In genomic region chr16:672371-672770, GRCh38 we compare ENCODE assay signal across 18 cellular contexts. TPM values are rescaled to one million over a fixed set of nuclear protein-coding genes. Genes with fewer than 3 reads are reported as not detected.
DNase-seq lines count a peak whose midpoint lies in the region; ATAC-seq, FAIRE-seq and TF ChIP-seq lines count a peak whose summit lies in the region.
"Had no signal": no experiment of that assay in that cellular context is flagged by ENCODE, and none has a peak within 500 bp of the region (broad histone marks: within the 10 kb centered on the region; RNA-seq: fewer than 3 reads in every experiment).

No MANE protein-coding gene starts in this region.

- no peak for FAIRE-seq in HepG2 (lab: Jason Lieb, UNC)
- FAIRE-seq: D721Med, GM12891, GM18507 had no signal

- no peaks in the 10 kb centered on the region for H3K36me3 Mint-ChIP-seq in neural crest cell (ENCODE audit: low read depth)
- H3K36me3 Mint-ChIP-seq in CD8-positive, alpha-beta memory T cell = peaks cover 0 to 36% (median 0%) of the 10 kb centered on the region in 3 donors

- BruUV-seq in HepG2 (replicated peaks; lab: Mats Ljungman, UMichigan) = no TSS peak

- no peak for DNase-seq in HepG2 (ENCODE audit: low spot score)
- DNase-seq in right lobe of liver = no peak
- DNase-seq in RWPE1 (ENCODE audit: low spot score) = no peak
- DNase-seq in neural crest cell (ENCODE audit: low read depth, low spot score) = no peak
- no peak for DNase-seq in CD8-positive, alpha-beta memory T cell
- DNase-seq in hepatic stellate cell (ENCODE audit: low spot score) = no peak
- DNase-seq: C1 segment of cervical spinal cord; CD4-positive, alpha-beta memory T cell; DMS 273 treated with DMSO at 0.1 percent for 48 hours; DMS79; EL; GDM1; H9 had no signal

- CTCF ChIA-PET in HepG2 (lab: Yijun Ruan, JAX; ENCODE audit: low intra/inter-chr PET ratio, low total read pairs) (no interaction called here), RWPE1 (lab: Yijun Ruan, JAX) (no interaction called here)
- CTCF ChIA-PET in CD8-positive, alpha-beta memory T cell (lab: Charles Lee) = no interaction called here

- H3K27me3 Mint-ChIP-seq in neural crest cell (ENCODE audit: low read depth) = peaks cover 12% of the 10 kb centered on the region
- peaks cover 0 to 6% of the 10 kb centered on the region in 2 donors for H3K27me3 Mint-ChIP-seq in CD8-positive, alpha-beta memory T cell
- H3K27me3 Mint-ChIP-seq: CD4-positive, alpha-beta memory T cell had no signal

- no peak overlapping the region for H3K9ac ChIP-seq in HepG2 (ENCODE audit: insufficient read depth, low read depth, low read length)

- peaks cover 8% of the 10 kb centered on the region for H3K4me1 Mint-ChIP-seq in neural crest cell
- H3K4me1 Mint-ChIP-seq in CD8-positive, alpha-beta memory T cell = peaks cover 5 to 25% (median 7%) of the 10 kb centered on the region in 3 donors

- no peaks in the 10 kb centered on the region for H4K20me1 ChIP-seq in HepG2 (ENCODE audit: insufficient read depth, low read length)

- TF ChIP-seq EP300 in HepG2 (IDR thresholded peaks at IDR 0.05; ENCODE audit: low read depth in 2 of 2, low read length in 2 of 2) = no peak
- no peak for TF ChIP-seq EP300 in HepG2 (CRISPR knock-in tag; IDR thresholded peaks at IDR 0.05; ENCODE audit: borderline replicate concordance)

- H3K79me2 ChIP-seq in HepG2 (ENCODE audit: insufficient read depth, low read length) = peaks cover 17% of the 10 kb centered on the region

- H2AFZ ChIP-seq in HepG2 (ENCODE audit: low read length) = no peak overlapping the region
- H2AFZ ChIP-seq: GM23338 had no signal

- in situ Hi-C loops in HepG2 (cut with HindIII; ENCODE audit: extremely low pct_ligation_motif_present, low pct_unique_long_range_greater_than_20kb) = no loop called here

- TF ChIP-seq CTCF in HepG2 (CRISPR knock-in tag; IDR thresholded peaks at IDR 0.05) = no peak
- TF ChIP-seq CTCF in right lobe of liver (IDR thresholded peaks at IDR 0.05) = no peak
- no peak for TF ChIP-seq CTCF in RWPE1 (conservative IDR thresholded peaks at IDR 0.05; ENCODE audit: low read depth)
- TF ChIP-seq CTCF in neural crest cell (conservative IDR thresholded peaks at IDR 0.05) = no peak

- intact Hi-C loops in HepG2 (cut with micrococcal nuclease; ENCODE audit: unreplicated experiment) (no loop called here), right lobe of liver (cut with DNase I) (no loop called here)

- peaks cover 36% of the 10 kb centered on the region for H3K4me1 ChIP-seq in HepG2 (ENCODE audit: insufficient read depth, low read length)
- H3K4me1 ChIP-seq in right lobe of liver = peaks cover 0 to 14% (median 2%) of the 10 kb centered on the region in 4 donors
- H3K4me1 ChIP-seq in CD8-positive, alpha-beta memory T cell (ENCODE audit: insufficient read depth, low read length) = peaks cover 10% of the 10 kb centered on the region

- ATAC-seq in HepG2 (no peak), right lobe of liver (no peak)
- ATAC-seq: GM23338, HCT116 had no signal

- no peak for TF ChIP-seq RAD21 in HepG2 (CRISPR knock-in tag; IDR thresholded peaks at IDR 0.05)

- no peaks in the 10 kb centered on the region for H3K9me3 Mint-ChIP-seq in neural crest cell
- H3K9me3 Mint-ChIP-seq in CD8-positive, alpha-beta memory T cell = no peaks in the 10 kb centered on the region
- H3K9me3 Mint-ChIP-seq: CD4-positive, alpha-beta memory T cell; GM23338; H9 had no signal

- 92% methylated on average over 5 of the region's 19 CpGs for WGBS in HepG2 (ENCODE audit: low lambda C conversion rate)
- WGBS in right lobe of liver (ENCODE audit: insufficient coverage, low coverage, low lambda C conversion rate, missing lambda C conversion rate) = no CpG with 5 or more reads among the region's 19 CpGs

- H3K27me3 ChIP-seq in HepG2 (ENCODE audit: control insufficient read depth in 1 of 2, insufficient read depth in 2 of 2, low read length in 2 of 2) (no peaks in the 10 kb centered on the region), right lobe of liver (no peaks in the 10 kb centered on the region)
- no peaks in the 10 kb centered on the region for H3K27me3 ChIP-seq in CD8-positive, alpha-beta memory T cell (ENCODE audit: insufficient read depth, low read length, poor library complexity, severe bottlenecking)

- H3K4me3 ChIP-seq in HepG2 (replicated peaks in 1 of 3; ENCODE audit: insufficient read depth in 1 of 3, low read depth in 2 of 3, low read length in 3 of 3) (no peak overlapping the region), right lobe of liver (no peak overlapping the region)
- H3K4me3 ChIP-seq in CD8-positive, alpha-beta memory T cell (ENCODE audit: low read length) = no peak overlapping the region
- H3K4me3 ChIP-seq: GM23338 had no signal

- H3K4me3 Mint-ChIP-seq in neural crest cell = peak overlapping the region; percentile 61
- H3K4me3 Mint-ChIP-seq in CD8-positive, alpha-beta memory T cell = no peak overlapping the region
- H3K4me3 Mint-ChIP-seq: CD4-positive, alpha-beta memory T cell; GM23338 had no signal

- no peak overlapping the region for H3K4me2 ChIP-seq in HepG2 (ENCODE audit: low read depth, low read length)
- H3K4me2 ChIP-seq: GM23338 had no signal

- H3K9me3 ChIP-seq in HepG2 (ENCODE audit: low read length) = no peaks in the 10 kb centered on the region
- H3K9me3 ChIP-seq in right lobe of liver = no peaks in the 10 kb centered on the region
- no peaks in the 10 kb centered on the region for H3K9me3 ChIP-seq in CD8-positive, alpha-beta memory T cell (ENCODE audit: low read length)

- H3K27ac ChIP-seq in HepG2 (ENCODE audit: extremely low read length, insufficient read depth, low read length) (no peak overlapping the region), right lobe of liver (no peak overlapping the region), RWPE1 (peak overlapping the region; percentile 94)
- H3K27ac ChIP-seq in CD8-positive, alpha-beta memory T cell (ENCODE audit: low read depth, low read length) = no peak overlapping the region

- H3K27ac Mint-ChIP-seq in neural crest cell (ENCODE audit: unreplicated experiment) = no peak overlapping the region
- no peak overlapping the region for H3K27ac Mint-ChIP-seq in CD8-positive, alpha-beta memory T cell
- H3K27ac Mint-ChIP-seq: GM23338 had no signal

- H3K36me3 ChIP-seq in HepG2 (replicated peaks in 1 of 2; ENCODE audit: control insufficient read depth in 1 of 2, insufficient read depth in 2 of 2, low read length in 2 of 2) (peaks cover 22 to 42% of the 10 kb centered on the region in 2 experiments; a peak in 4 of 5 replicates), right lobe of liver (peaks cover 0 to 43% (median 15%) of the 10 kb centered on the region in 4 donors)
- H3K36me3 ChIP-seq in CD8-positive, alpha-beta memory T cell (ENCODE audit: insufficient read depth, low read length) = peaks cover 4% of the 10 kb centered on the region

- TF ChIP-seq POLR2A in HepG2 (IDR thresholded peaks at IDR 0.05; ENCODE audit: insufficient read depth in 1 of 2, low read depth in 2 of 2, low read length in 2 of 2) = no peak
- no peak for TF ChIP-seq POLR2A in right lobe of liver (IDR thresholded peaks at IDR 0.05)

- POLR2A ChIA-PET in HepG2 (lab: Yijun Ruan, JAX) (interaction anchor here (0.6 kb wide), 1 partner anchor 36 kb away, joined by 3 read pairs; the partner anchor contains the start of gene METTL26), RWPE1 (lab: Yijun Ruan, JAX; ENCODE audit: low non-redundant PET) (interaction anchor here (0.6 kb wide), 1 partner anchor 12 kb away, joined by 5 read pairs; the partner anchor contains the start of gene JMJD8)
- POLR2A ChIA-PET in CD8-positive, alpha-beta memory T cell (lab: Charles Lee) = interaction anchor here (0.6 kb wide), 1 partner anchor 425 kb away, joined by 3 read pairs; no protein-coding TSS in a partner anchor

RNA-seq across cellular contexts. Expression of gene RHBDL1, which starts 3.1 kb away (rescaled TPM):
- total RNA-seq in HepG2 (2016; rRNA removed; fragmentation: Illumina TruSeq; extraction: Trizol) = 0.87 and 1.8 TPM in 2 replicates
- total RNA-seq in HepG2 (2016; cell fraction: cytosol; rRNA removed; fragmentation: Illumina TruSeq; extraction: Trizol; ENCODE audit: low read depth) = 0.79 and 0.81 TPM in 2 replicates
- total RNA-seq in HepG2 (2016; cell fraction: insoluble cytoplasmic fraction; rRNA removed; fragmentation: Illumina TruSeq; extraction: Trizol) = 0.74 and 2.3 TPM in 2 replicates
- 0.45 and 1.1 TPM in 2 replicates for total RNA-seq in HepG2 (2016; cell fraction: membrane; rRNA removed; fragmentation: Illumina TruSeq; extraction: Trizol)
- total RNA-seq in HepG2 (2016; cell fraction: nucleus; rRNA removed; fragmentation: Illumina TruSeq; extraction: Trizol) = 2.0 and 3.2 TPM in 2 replicates
- polyA plus RNA-seq in HepG2 (2011; rRNA removed) = 3.8 and 5.3 TPM in 2 replicates
- polyA plus RNA-seq in HepG2 (2011; cell fraction: cytosol; rRNA removed) = 1.8 and 3.5 TPM in 2 replicates
- 77.4 and 90.6 TPM in 2 replicates for polyA plus RNA-seq in HepG2 (2011; cell fraction: nucleus; rRNA removed)
- polyA plus RNA-seq in HepG2 (2012) = 1.8 and 3.6 TPM in 2 replicates
- 0.59 and 0.78 TPM in 2 replicates for polyA plus RNA-seq in HepG2 (2016; cell fraction: cytosol; fragmentation: Illumina TruSeq; extraction: Trizol; ENCODE audit: low read depth)
- 0.68 and 0.70 TPM in 2 replicates for polyA plus RNA-seq in HepG2 (2016; cell fraction: insoluble cytoplasmic fraction; fragmentation: Illumina TruSeq; extraction: Trizol; ENCODE audit: low read depth)
- 0.38 and 0.56 TPM in 2 replicates for polyA plus RNA-seq in HepG2 (2016; cell fraction: membrane; fragmentation: Illumina TruSeq; extraction: Trizol; ENCODE audit: low read depth)
- polyA plus RNA-seq in HepG2 (2016; cell fraction: nucleus; fragmentation: Illumina TruSeq; extraction: Trizol; ENCODE audit: insufficient read depth, low read depth) = 6.7 and 9.7 TPM in 2 replicates
- 1.4 and 3.1 TPM in 2 replicates for polyA minus RNA-seq in HepG2 (2011; rRNA and poly(A)+ RNA removed; ENCODE audit: low replicate concordance)
- polyA minus RNA-seq in HepG2 (2011; cell fraction: cytosol; rRNA and poly(A)+ RNA removed) = 0.70 and 0.99 TPM in 2 replicates
- 3.9 and 4.6 TPM in 2 replicates for polyA minus RNA-seq in HepG2 (2011; cell fraction: nucleus; rRNA and poly(A)+ RNA removed)
- total RNA-seq in right lobe of liver = 1 to 10 TPM in 1 of 6 experiments, under 1 TPM in 5; 0.37 to 1.1 (median 0.60) TPM
- 3.0 and 3.1 TPM in 2 replicates for total RNA-seq in neural crest cell
- under 1 TPM; 0.33 to 0.44 TPM for total RNA-seq in CD8-positive, alpha-beta memory T cell
- 0.29 TPM for polyA plus RNA-seq in CD8-positive, alpha-beta memory T cell

RNA-seq across cellular contexts. Expression of gene RHOT2, which starts 4.4 kb away (rescaled TPM):
- total RNA-seq in HepG2 (2016; rRNA removed; fragmentation: Illumina TruSeq; extraction: Trizol) = 34.1 and 63.6 TPM in 2 replicates
- 17.1 and 18.2 TPM in 2 replicates for total RNA-seq in HepG2 (2016; cell fraction: cytosol; rRNA removed; fragmentation: Illumina TruSeq; extraction: Trizol; ENCODE audit: low read depth)
- total RNA-seq in HepG2 (2016; cell fraction: insoluble cytoplasmic fraction; rRNA removed; fragmentation: Illumina TruSeq; extraction: Trizol) = 29.4 and 68.9 TPM in 2 replicates
- 23.2 and 28.4 TPM in 2 replicates for total RNA-seq in HepG2 (2016; cell fraction: membrane; rRNA removed; fragmentation: Illumina TruSeq; extraction: Trizol)
- 78.3 and 79.1 TPM in 2 replicates for total RNA-seq in HepG2 (2016; cell fraction: nucleus; rRNA removed; fragmentation: Illumina TruSeq; extraction: Trizol)
- polyA plus RNA-seq in HepG2 (2011; rRNA removed) = 76.9 and 104 TPM in 2 replicates
- 24.1 and 52.3 TPM in 2 replicates for polyA plus RNA-seq in HepG2 (2011; cell fraction: cytosol; rRNA removed)
- polyA plus RNA-seq in HepG2 (2011; cell fraction: nucleus; rRNA removed) = 959 and 1,318 TPM in 2 replicates
- 36.6 and 59.1 TPM in 2 replicates for polyA plus RNA-seq in HepG2 (2012)
- 14.1 and 16.7 TPM in 2 replicates for polyA plus RNA-seq in HepG2 (2016; cell fraction: cytosol; fragmentation: Illumina TruSeq; extraction: Trizol; ENCODE audit: low read depth)
- 34.3 and 41.8 TPM in 2 replicates for polyA plus RNA-seq in HepG2 (2016; cell fraction: insoluble cytoplasmic fraction; fragmentation: Illumina TruSeq; extraction: Trizol; ENCODE audit: low read depth)
- 19.1 and 22.6 TPM in 2 replicates for polyA plus RNA-seq in HepG2 (2016; cell fraction: membrane; fragmentation: Illumina TruSeq; extraction: Trizol; ENCODE audit: low read depth)
- polyA plus RNA-seq in HepG2 (2016; cell fraction: nucleus; fragmentation: Illumina TruSeq; extraction: Trizol; ENCODE audit: insufficient read depth, low read depth) = 215 and 253 TPM in 2 replicates
- 36.6 and 76.1 TPM in 2 replicates for polyA minus RNA-seq in HepG2 (2011; rRNA and poly(A)+ RNA removed; ENCODE audit: low replicate concordance)
- 23.0 and 32.0 TPM in 2 replicates for polyA minus RNA-seq in HepG2 (2011; cell fraction: cytosol; rRNA and poly(A)+ RNA removed)
- polyA minus RNA-seq in HepG2 (2011; cell fraction: nucleus; rRNA and poly(A)+ RNA removed) = 71.6 and 76.3 TPM in 2 replicates
- 10 to 100 TPM; 28.5 to 44.8 (median 40.3) TPM for total RNA-seq in right lobe of liver
- total RNA-seq in neural crest cell = 171 and 189 TPM in 2 replicates
- total RNA-seq in CD8-positive, alpha-beta memory T cell = 100 to 1,000 TPM; 140 to 151 TPM
- polyA plus RNA-seq in CD8-positive, alpha-beta memory T cell = 49.6 TPM

RNA-seq across cellular contexts. Expression of gene STUB1, which starts 7.8 kb away (rescaled TPM):
- total RNA-seq in HepG2 (2016; rRNA removed; fragmentation: Illumina TruSeq; extraction: Trizol) (78.2 and 79.9 TPM in 2 replicates), right lobe of liver (10 to 100 TPM; 37.3 to 69.6 (median 54.3) TPM), neural crest cell (81.5 and 99.3 TPM in 2 replicates)
- 125 and 168 TPM in 2 replicates for total RNA-seq in HepG2 (2016; cell fraction: cytosol; rRNA removed; fragmentation: Illumina TruSeq; extraction: Trizol; ENCODE audit: low read depth)
- total RNA-seq in HepG2 (2016; cell fraction: insoluble cytoplasmic fraction; rRNA removed; fragmentation: Illumina TruSeq; extraction: Trizol) = 64.5 and 82.1 TPM in 2 replicates
- total RNA-seq in HepG2 (2016; cell fraction: membrane; rRNA removed; fragmentation: Illumina TruSeq; extraction: Trizol) = 131 and 166 TPM in 2 replicates
- 43.4 and 46.1 TPM in 2 replicates for total RNA-seq in HepG2 (2016; cell fraction: nucleus; rRNA removed; fragmentation: Illumina TruSeq; extraction: Trizol)
- polyA plus RNA-seq in HepG2 (2011; rRNA removed) = 52.9 and 59.6 TPM in 2 replicates
- 46.6 and 58.6 TPM in 2 replicates for polyA plus RNA-seq in HepG2 (2011; cell fraction: cytosol; rRNA removed)
- 79.7 and 81.3 TPM in 2 replicates for polyA plus RNA-seq in HepG2 (2011; cell fraction: nucleus; rRNA removed)
- polyA plus RNA-seq in HepG2 (2012) = 27.7 and 37.3 TPM in 2 replicates
- 114 and 130 TPM in 2 replicates for polyA plus RNA-seq in HepG2 (2016; cell fraction: cytosol; fragmentation: Illumina TruSeq; extraction: Trizol; ENCODE audit: low read depth)
- polyA plus RNA-seq in HepG2 (2016; cell fraction: insoluble cytoplasmic fraction; fragmentation: Illumina TruSeq; extraction: Trizol; ENCODE audit: low read depth) = 75.6 and 85.1 TPM in 2 replicates
- 124 and 138 TPM in 2 replicates for polyA plus RNA-seq in HepG2 (2016; cell fraction: membrane; fragmentation: Illumina TruSeq; extraction: Trizol; ENCODE audit: low read depth)
- polyA plus RNA-seq in HepG2 (2016; cell fraction: nucleus; fragmentation: Illumina TruSeq; extraction: Trizol; ENCODE audit: insufficient read depth, low read depth) = 73.2 and 92.9 TPM in 2 replicates
- polyA minus RNA-seq in HepG2 (2011; rRNA and poly(A)+ RNA removed; ENCODE audit: low replicate concordance) = 32.3 and 38.9 TPM in 2 replicates
- 6.7 and 10.7 TPM in 2 replicates for polyA minus RNA-seq in HepG2 (2011; cell fraction: cytosol; rRNA and poly(A)+ RNA removed)
- polyA minus RNA-seq in HepG2 (2011; cell fraction: nucleus; rRNA and poly(A)+ RNA removed) = 18.6 and 20.1 TPM in 2 replicates
- 100 to 1,000 TPM; 111 to 124 TPM for total RNA-seq in CD8-positive, alpha-beta memory T cell
- polyA plus RNA-seq in CD8-positive, alpha-beta memory T cell = 161 TPM

RNA-seq across cellular contexts. Expression of gene JMJD8, which starts 11.8 kb away (rescaled TPM):
- 0.55 and 2.6 TPM in 2 replicates for total RNA-seq in HepG2 (2016; rRNA removed; fragmentation: Illumina TruSeq; extraction: Trizol)
- 0.40 and 0.88 TPM in 2 replicates for total RNA-seq in HepG2 (2016; cell fraction: cytosol; rRNA removed; fragmentation: Illumina TruSeq; extraction: Trizol; ENCODE audit: low read depth)
- total RNA-seq in HepG2 (2016; cell fraction: insoluble cytoplasmic fraction; rRNA removed; fragmentation: Illumina TruSeq; extraction: Trizol) = 0.77 and 3.8 TPM in 2 replicates
- total RNA-seq in HepG2 (2016; cell fraction: membrane; rRNA removed; fragmentation: Illumina TruSeq; extraction: Trizol) = 1.2 and 1.4 TPM in 2 replicates
- total RNA-seq in HepG2 (2016; cell fraction: nucleus; rRNA removed; fragmentation: Illumina TruSeq; extraction: Trizol) = 5.1 and 7.1 TPM in 2 replicates
- polyA plus RNA-seq in HepG2 (2011; rRNA removed) = 11.8 and 17.3 TPM in 2 replicates
- 4.0 and 8.1 TPM in 2 replicates for polyA plus RNA-seq in HepG2 (2011; cell fraction: cytosol; rRNA removed)
- polyA plus RNA-seq in HepG2 (2011; cell fraction: nucleus; rRNA removed) = 157 and 173 TPM in 2 replicates
- polyA plus RNA-seq in HepG2 (2012) = 6.9 and 9.3 TPM in 2 replicates
- polyA plus RNA-seq in HepG2 (2016; cell fraction: cytosol; fragmentation: Illumina TruSeq; extraction: Trizol; ENCODE audit: low read depth) = 0.87 and 1.2 TPM in 2 replicates
- 1.8 and 2.0 TPM in 2 replicates for polyA plus RNA-seq in HepG2 (2016; cell fraction: insoluble cytoplasmic fraction; fragmentation: Illumina TruSeq; extraction: Trizol; ENCODE audit: low read depth)
- 1.7 TPM in 2 replicates for polyA plus RNA-seq in HepG2 (2016; cell fraction: membrane; fragmentation: Illumina TruSeq; extraction: Trizol; ENCODE audit: low read depth)
- polyA plus RNA-seq in HepG2 (2016; cell fraction: nucleus; fragmentation: Illumina TruSeq; extraction: Trizol; ENCODE audit: insufficient read depth, low read depth) = 33.6 and 33.9 TPM in 2 replicates
- 2.1 and 48.1 TPM in 2 replicates for polyA minus RNA-seq in HepG2 (2011; rRNA and poly(A)+ RNA removed; ENCODE audit: low replicate concordance)
- 1.9 and 3.5 TPM in 2 replicates for polyA minus RNA-seq in HepG2 (2011; cell fraction: cytosol; rRNA and poly(A)+ RNA removed)
- 6.3 and 7.6 TPM in 2 replicates for polyA minus RNA-seq in HepG2 (2011; cell fraction: nucleus; rRNA and poly(A)+ RNA removed)
- total RNA-seq in right lobe of liver = 10 to 100 TPM; 26.9 to 68.1 (median 36.9) TPM
- 60.8 and 64.5 TPM in 2 replicates for total RNA-seq in neural crest cell
- 10 to 100 TPM; 53.0 to 55.9 TPM for total RNA-seq in CD8-positive, alpha-beta memory T cell
- polyA plus RNA-seq in CD8-positive, alpha-beta memory T cell = 56.6 TPM

RNA-seq across cellular contexts. Expression of gene WDR24, which starts 17.8 kb away (rescaled TPM):
- total RNA-seq in HepG2 (2016; rRNA removed; fragmentation: Illumina TruSeq; extraction: Trizol) (1.4 and 3.8 TPM in 2 replicates), right lobe of liver (10 to 100 TPM in 1 of 6 experiments, 1 to 10 TPM in 5; 5.5 to 11.7 (median 9.7) TPM), neural crest cell (16.6 and 20.7 TPM in 2 replicates)
- total RNA-seq in HepG2 (2016; cell fraction: cytosol; rRNA removed; fragmentation: Illumina TruSeq; extraction: Trizol; ENCODE audit: low read depth) = 0.35 and 0.40 TPM in 2 replicates
- total RNA-seq in HepG2 (2016; cell fraction: insoluble cytoplasmic fraction; rRNA removed; fragmentation: Illumina TruSeq; extraction: Trizol) = 1.2 and 4.3 TPM in 2 replicates
- total RNA-seq in HepG2 (2016; cell fraction: membrane; rRNA removed; fragmentation: Illumina TruSeq; extraction: Trizol) = 0.83 and 1.7 TPM in 2 replicates
- total RNA-seq in HepG2 (2016; cell fraction: nucleus; rRNA removed; fragmentation: Illumina TruSeq; extraction: Trizol) = 6.4 and 7.9 TPM in 2 replicates
- 4.5 and 8.3 TPM in 2 replicates for polyA plus RNA-seq in HepG2 (2011; rRNA removed)
- polyA plus RNA-seq in HepG2 (2011; cell fraction: cytosol; rRNA removed) = 1.3 and 1.9 TPM in 2 replicates
- 117 and 130 TPM in 2 replicates for polyA plus RNA-seq in HepG2 (2011; cell fraction: nucleus; rRNA removed)
- 4.1 and 6.2 TPM in 2 replicates for polyA plus RNA-seq in HepG2 (2012)
- 0.34 and 0.43 TPM in 2 replicates for polyA plus RNA-seq in HepG2 (2016; cell fraction: cytosol; fragmentation: Illumina TruSeq; extraction: Trizol; ENCODE audit: low read depth)
- polyA plus RNA-seq in HepG2 (2016; cell fraction: insoluble cytoplasmic fraction; fragmentation: Illumina TruSeq; extraction: Trizol; ENCODE audit: low read depth) = 0.93 and 2.0 TPM in 2 replicates
- polyA plus RNA-seq in HepG2 (2016; cell fraction: membrane; fragmentation: Illumina TruSeq; extraction: Trizol; ENCODE audit: low read depth) = 0.53 and 0.66 TPM in 2 replicates
- 17.5 and 18.7 TPM in 2 replicates for polyA plus RNA-seq in HepG2 (2016; cell fraction: nucleus; fragmentation: Illumina TruSeq; extraction: Trizol; ENCODE audit: insufficient read depth, low read depth)
- 9.5 and 10.1 TPM in 2 replicates for polyA minus RNA-seq in HepG2 (2011; rRNA and poly(A)+ RNA removed; ENCODE audit: low replicate concordance)
- 1.4 and 1.5 TPM in 2 replicates for polyA minus RNA-seq in HepG2 (2011; cell fraction: cytosol; rRNA and poly(A)+ RNA removed)
- 13.9 and 15.6 TPM in 2 replicates for polyA minus RNA-seq in HepG2 (2011; cell fraction: nucleus; rRNA and poly(A)+ RNA removed)
- total RNA-seq in CD8-positive, alpha-beta memory T cell = 10 to 100 TPM; 23.9 to 25.2 TPM
- polyA plus RNA-seq in CD8-positive, alpha-beta memory T cell = 15.4 TPM
